In the genomic region with DNA sequence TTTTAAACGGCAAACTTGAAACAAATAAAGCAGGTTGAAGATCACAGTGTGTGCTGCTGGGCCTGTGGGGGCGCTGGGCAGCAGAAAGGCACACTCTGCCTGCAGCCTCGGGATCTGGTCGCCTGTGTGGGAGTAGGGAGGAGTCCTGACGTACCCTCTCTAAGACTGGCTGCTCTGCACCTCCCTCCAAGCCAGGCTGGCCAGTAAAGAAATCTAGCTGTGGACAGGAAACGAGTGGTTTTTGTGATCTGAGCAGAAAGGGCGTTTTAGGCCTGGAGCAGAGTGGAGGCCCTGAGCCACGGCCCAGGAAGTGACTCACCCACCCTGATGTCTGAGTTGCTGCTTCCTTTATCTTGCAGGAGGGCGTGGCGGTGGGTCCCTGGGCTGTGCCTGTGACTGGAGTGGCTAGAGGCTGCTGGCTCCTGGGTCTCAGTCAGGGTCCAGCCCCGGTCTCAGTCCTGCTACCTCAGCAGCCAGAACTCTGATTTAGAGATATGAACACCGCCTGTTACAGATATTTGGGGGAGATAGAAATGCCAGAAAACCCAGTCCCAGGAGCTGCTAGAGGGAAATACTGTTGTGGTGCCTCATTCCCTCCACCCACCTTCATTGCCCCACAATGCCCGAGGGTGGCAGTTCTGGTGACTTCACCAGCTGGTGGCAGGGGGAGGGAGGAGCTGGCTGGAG, we compare ENCODE assay signal across 1 cellular context.
A peak's percentile ranks its signal among the peaks of the same experiment; 100 is the strongest.
TF ChIP-seq lines count a peak whose summit lies in the region.

No MANE protein-coding gene starts in this region.

TF ChIP-seq in K562, 482 proteins besides CTCF, POLR2A, EP300 and RAD21 (continued from another document and continues in another):
- TF ChIP-seq ZNF280B (CRISPR knock-in tag; IDR thresholded peaks at IDR 0.05): no peak
- TF ChIP-seq ZNF263 (CRISPR knock-in tag; IDR thresholded peaks at IDR 0.05; ENCODE audit: borderline replicate concordance): no peak
- TF ChIP-seq SAFB2 (IDR thresholded peaks at IDR 0.05; ENCODE audit: borderline replicate concordance, low read depth, low read length, severe bottlenecking): no peak
- peak in 1 of 2 experiments; percentile 32; a peak in 1 of 4 replicates for TF ChIP-seq ETV6 (IDR thresholded peaks at IDR 0.05; ENCODE audit: borderline replicate concordance in 1 of 2, low read depth in 2 of 2, low read length in 1 of 2)
- no peak for TF ChIP-seq ETV6 (CRISPR knock-in tag; IDR thresholded peaks at IDR 0.05; ENCODE audit: borderline replicate concordance)
- TF ChIP-seq, protein P1, sequence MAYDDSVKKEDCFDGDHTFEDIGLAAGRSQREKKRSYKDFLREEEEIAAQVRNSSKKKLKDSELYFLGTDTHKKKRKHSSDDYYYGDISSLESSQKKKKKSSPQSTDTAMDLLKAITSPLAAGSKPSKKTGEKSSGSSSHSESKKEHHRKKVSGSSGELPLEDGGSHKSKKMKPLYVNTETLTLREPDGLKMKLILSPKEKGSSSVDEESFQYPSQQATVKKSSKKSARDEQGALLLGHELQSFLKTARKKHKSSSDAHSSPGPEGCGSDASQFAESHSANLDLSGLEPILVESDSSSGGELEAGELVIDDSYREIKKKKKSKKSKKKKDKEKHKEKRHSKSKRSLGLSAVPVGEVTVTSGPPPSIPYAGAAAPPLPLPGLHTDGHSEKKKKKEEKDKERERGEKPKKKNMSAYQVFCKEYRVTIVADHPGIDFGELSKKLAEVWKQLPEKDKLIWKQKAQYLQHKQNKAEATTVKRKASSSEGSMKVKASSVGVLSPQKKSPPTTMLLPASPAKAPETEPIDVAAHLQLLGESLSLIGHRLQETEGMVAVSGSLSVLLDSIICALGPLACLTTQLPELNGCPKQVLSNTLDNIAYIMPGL (CRISPR knock-in tag; IDR thresholded peaks at IDR 0.05): 0 out of 2 replicates have a peak, but pooled peaks have one; percentile 64
- no peak for TF ChIP-seq GTF3C2 (IDR thresholded peaks at IDR 0.05; ENCODE audit: borderline replicate concordance, extremely low read depth, insufficient read length)
- TF ChIP-seq, protein P2, sequence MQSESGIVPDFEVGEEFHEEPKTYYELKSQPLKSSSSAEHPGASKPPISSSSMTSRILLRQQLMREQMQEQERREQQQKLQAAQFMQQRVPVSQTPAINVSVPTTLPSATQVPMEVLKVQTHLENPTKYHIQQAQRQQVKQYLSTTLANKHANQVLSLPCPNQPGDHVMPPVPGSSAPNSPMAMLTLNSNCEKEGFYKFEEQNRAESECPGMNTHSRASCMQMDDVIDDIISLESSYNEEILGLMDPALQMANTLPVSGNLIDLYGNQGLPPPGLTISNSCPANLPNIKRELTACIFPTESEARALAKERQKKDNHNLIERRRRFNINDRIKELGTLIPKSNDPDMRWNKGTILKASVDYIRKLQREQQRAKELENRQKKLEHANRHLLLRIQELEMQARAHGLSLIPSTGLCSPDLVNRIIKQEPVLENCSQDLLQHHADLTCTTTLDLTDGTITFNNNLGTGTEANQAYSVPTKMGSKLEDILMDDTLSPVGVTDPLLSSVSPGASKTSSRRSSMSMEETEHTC (IDR thresholded peaks at IDR 0.05): peak; percentile 16; the same call in 1 of the 2 replicates
- no peak for TF ChIP-seq CHD1 (IDR thresholded peaks at IDR 0.05; ENCODE audit: low read length)
- TF ChIP-seq ZNF239 (CRISPR knock-in tag; IDR thresholded peaks at IDR 0.05): no peak; the same call in 1 of the 2 replicates
- TF ChIP-seq MEIS2 (IDR thresholded peaks at IDR 0.05; ENCODE audit: partially characterized antibody): no peak
- no peak for TF ChIP-seq ZNF507 (tag; conservative IDR thresholded peaks at IDR 0.05)
- TF ChIP-seq MNT (conservative IDR thresholded peaks at IDR 0.05): peak; percentile 54 to 72
- no peak for TF ChIP-seq SFPQ (IDR thresholded peaks at IDR 0.05; ENCODE audit: low read depth, low read length)
- no peak for TF ChIP-seq ZNF282 (CRISPR knock-in tag; IDR thresholded peaks at IDR 0.05)
- TF ChIP-seq ID3 (CRISPR knock-in tag; IDR thresholded peaks at IDR 0.05): no peak
- peak; percentile 43; the same call in 1 of the 2 replicates for TF ChIP-seq ID3 (tag; IDR thresholded peaks at IDR 0.05)
- TF ChIP-seq, protein P3, sequence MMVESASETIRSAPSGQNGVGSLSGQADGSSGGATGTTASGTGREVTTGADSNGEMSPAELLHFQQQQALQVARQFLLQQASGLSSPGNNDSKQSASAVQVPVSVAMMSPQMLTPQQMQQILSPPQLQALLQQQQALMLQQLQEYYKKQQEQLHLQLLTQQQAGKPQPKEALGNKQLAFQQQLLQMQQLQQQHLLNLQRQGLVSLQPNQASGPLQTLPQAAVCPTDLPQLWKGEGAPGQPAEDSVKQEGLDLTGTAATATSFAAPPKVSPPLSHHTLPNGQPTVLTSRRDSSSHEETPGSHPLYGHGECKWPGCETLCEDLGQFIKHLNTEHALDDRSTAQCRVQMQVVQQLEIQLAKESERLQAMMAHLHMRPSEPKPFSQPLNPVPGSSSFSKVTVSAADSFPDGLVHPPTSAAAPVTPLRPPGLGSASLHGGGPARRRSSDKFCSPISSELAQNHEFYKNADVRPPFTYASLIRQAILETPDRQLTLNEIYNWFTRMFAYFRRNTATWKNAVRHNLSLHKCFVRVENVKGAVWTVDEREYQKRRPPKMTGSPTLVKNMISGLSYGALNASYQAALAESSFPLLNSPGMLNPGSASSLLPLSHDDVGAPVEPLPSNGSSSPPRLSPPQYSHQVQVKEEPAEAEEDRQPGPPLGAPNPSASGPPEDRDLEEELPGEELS (CRISPR knock-in tag; IDR thresholded peaks at IDR 0.05; ENCODE audit: borderline replicate concordance): peak; percentile 74; the same call in 1 of the 2 replicates
- no peak for TF ChIP-seq GATA2 (CRISPR knock-in tag; IDR thresholded peaks at IDR 0.05)
- no peak for TF ChIP-seq RBM39 (optimal IDR thresholded peaks at IDR 0.05; ENCODE audit: low read depth, low read length)
- TF ChIP-seq, protein P4, sequence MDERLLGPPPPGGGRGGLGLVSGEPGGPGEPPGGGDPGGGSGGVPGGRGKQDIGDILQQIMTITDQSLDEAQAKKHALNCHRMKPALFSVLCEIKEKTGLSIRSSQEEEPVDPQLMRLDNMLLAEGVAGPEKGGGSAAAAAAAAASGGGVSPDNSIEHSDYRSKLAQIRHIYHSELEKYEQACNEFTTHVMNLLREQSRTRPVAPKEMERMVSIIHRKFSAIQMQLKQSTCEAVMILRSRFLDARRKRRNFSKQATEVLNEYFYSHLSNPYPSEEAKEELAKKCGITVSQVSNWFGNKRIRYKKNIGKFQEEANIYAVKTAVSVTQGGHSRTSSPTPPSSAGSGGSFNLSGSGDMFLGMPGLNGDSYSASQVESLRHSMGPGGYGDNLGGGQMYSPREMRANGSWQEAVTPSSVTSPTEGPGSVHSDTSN (CRISPR knock-in tag; IDR thresholded peaks at IDR 0.05; ENCODE audit: low read depth): no peak
- TF ChIP-seq, protein P4 (tag; conservative IDR thresholded peaks at IDR 0.05; ENCODE audit: low read depth): peak; percentile 75
- peak; percentile 96 for TF ChIP-seq SMARCE1 (IDR thresholded peaks at IDR 0.05)
- TF ChIP-seq PURB (CRISPR knock-in tag; IDR thresholded peaks at IDR 0.05; ENCODE audit: low read depth): no peak
- TF ChIP-seq HNRNPLL (IDR thresholded peaks at IDR 0.05; ENCODE audit: low read depth, low read length, poor library complexity, severe bottlenecking): no peak
- TF ChIP-seq ZFX (CRISPR knock-in tag; IDR thresholded peaks at IDR 0.05): peak; percentile 99
- TF ChIP-seq CHD4 (IDR thresholded peaks at IDR 0.05; ENCODE audit: insufficient read depth, insufficient replicate concordance, low read depth, low read length, poor library complexity, severe bottlenecking): no peak
- TF ChIP-seq, protein P5, sequence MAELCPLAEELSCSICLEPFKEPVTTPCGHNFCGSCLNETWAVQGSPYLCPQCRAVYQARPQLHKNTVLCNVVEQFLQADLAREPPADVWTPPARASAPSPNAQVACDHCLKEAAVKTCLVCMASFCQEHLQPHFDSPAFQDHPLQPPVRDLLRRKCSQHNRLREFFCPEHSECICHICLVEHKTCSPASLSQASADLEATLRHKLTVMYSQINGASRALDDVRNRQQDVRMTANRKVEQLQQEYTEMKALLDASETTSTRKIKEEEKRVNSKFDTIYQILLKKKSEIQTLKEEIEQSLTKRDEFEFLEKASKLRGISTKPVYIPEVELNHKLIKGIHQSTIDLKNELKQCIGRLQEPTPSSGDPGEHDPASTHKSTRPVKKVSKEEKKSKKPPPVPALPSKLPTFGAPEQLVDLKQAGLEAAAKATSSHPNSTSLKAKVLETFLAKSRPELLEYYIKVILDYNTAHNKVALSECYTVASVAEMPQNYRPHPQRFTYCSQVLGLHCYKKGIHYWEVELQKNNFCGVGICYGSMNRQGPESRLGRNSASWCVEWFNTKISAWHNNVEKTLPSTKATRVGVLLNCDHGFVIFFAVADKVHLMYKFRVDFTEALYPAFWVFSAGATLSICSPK (IDR thresholded peaks at IDR 0.05; ENCODE audit: borderline replicate concordance): no peak
- peak; percentile 78 for TF ChIP-seq POLR2AphosphoS5 (IDR thresholded peaks at IDR 0.05; ENCODE audit: control insufficient read depth, insufficient read depth, low read depth, low read length)
- no peak for TF ChIP-seq ZNF780A (CRISPR knock-in tag; IDR thresholded peaks at IDR 0.05)
- peak in 1 of 2 experiments; percentile 59; a peak in 3 of 4 replicates for TF ChIP-seq FOXK2 (conservative IDR thresholded peaks at IDR 0.05 in 1 of 2, IDR thresholded peaks at IDR 0.05 in 1 of 2; ENCODE audit: low read depth in 2 of 2)
- TF ChIP-seq RBM34 (IDR thresholded peaks at IDR 0.05; ENCODE audit: borderline replicate concordance, insufficient read depth, low read length): no peak
- TF ChIP-seq RFX7 (CRISPR knock-in tag; IDR thresholded peaks at IDR 0.05): no peak
